ENCODE assay signal across 2 cellular contexts in genomic region chr5:93117753-93118531, GRCh38.
TF ChIP-seq lines count a peak whose summit lies in the region.

No MANE protein-coding gene starts in this region.

TF ChIP-seq in HCT116, 20 proteins besides CTCF, POLR2A, EP300 and RAD21:
- TF ChIP-seq SIN3A (IDR thresholded peaks at IDR 0.05; ENCODE audit: low read depth), result no peak
- TF ChIP-seq SRF (IDR thresholded peaks at IDR 0.05; ENCODE audit: low read depth), result no peak
- TF ChIP-seq, protein P1, sequence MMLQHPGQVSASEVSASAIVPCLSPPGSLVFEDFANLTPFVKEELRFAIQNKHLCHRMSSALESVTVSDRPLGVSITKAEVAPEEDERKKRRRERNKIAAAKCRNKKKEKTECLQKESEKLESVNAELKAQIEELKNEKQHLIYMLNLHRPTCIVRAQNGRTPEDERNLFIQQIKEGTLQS (IDR thresholded peaks at IDR 0.05), result no peak
- TF ChIP-seq FOSL1 (IDR thresholded peaks at IDR 0.05; ENCODE audit: low read depth), result no peak
- TF ChIP-seq, protein P2, sequence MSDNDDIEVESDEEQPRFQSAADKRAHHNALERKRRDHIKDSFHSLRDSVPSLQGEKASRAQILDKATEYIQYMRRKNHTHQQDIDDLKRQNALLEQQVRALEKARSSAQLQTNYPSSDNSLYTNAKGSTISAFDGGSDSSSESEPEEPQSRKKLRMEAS (IDR thresholded peaks at IDR 0.05), result no peak
- TF ChIP-seq ZNF274 (IDR thresholded peaks at IDR 0.05; ENCODE audit: low read depth, low read length), result no peak
- no peak for TF ChIP-seq CEBPB (IDR thresholded peaks at IDR 0.05; ENCODE audit: low read depth)
- no peak for TF ChIP-seq POLR2AphosphoS5 (IDR thresholded peaks at IDR 0.05; ENCODE audit: low read depth, low read length)
- no peak for TF ChIP-seq ZFX (IDR thresholded peaks at IDR 0.05)
- no peak for TF ChIP-seq YY1 (IDR thresholded peaks at IDR 0.05; ENCODE audit: extremely low read depth, insufficient replicate concordance, low read depth, low read length)

TF ChIP-seq in GM12878, 131 proteins besides CTCF, POLR2A, EP300 and RAD21:
- TF ChIP-seq JUNB (IDR thresholded peaks at IDR 0.05), result peak; percentile 25; the same call in 1 of the 2 replicates
- TF ChIP-seq POU2F2 (IDR thresholded peaks at IDR 0.05; ENCODE audit: borderline replicate concordance, low read depth, low read length), result no peak
